ENCODE assay signal across 17 cellular contexts in the genomic region with DNA sequence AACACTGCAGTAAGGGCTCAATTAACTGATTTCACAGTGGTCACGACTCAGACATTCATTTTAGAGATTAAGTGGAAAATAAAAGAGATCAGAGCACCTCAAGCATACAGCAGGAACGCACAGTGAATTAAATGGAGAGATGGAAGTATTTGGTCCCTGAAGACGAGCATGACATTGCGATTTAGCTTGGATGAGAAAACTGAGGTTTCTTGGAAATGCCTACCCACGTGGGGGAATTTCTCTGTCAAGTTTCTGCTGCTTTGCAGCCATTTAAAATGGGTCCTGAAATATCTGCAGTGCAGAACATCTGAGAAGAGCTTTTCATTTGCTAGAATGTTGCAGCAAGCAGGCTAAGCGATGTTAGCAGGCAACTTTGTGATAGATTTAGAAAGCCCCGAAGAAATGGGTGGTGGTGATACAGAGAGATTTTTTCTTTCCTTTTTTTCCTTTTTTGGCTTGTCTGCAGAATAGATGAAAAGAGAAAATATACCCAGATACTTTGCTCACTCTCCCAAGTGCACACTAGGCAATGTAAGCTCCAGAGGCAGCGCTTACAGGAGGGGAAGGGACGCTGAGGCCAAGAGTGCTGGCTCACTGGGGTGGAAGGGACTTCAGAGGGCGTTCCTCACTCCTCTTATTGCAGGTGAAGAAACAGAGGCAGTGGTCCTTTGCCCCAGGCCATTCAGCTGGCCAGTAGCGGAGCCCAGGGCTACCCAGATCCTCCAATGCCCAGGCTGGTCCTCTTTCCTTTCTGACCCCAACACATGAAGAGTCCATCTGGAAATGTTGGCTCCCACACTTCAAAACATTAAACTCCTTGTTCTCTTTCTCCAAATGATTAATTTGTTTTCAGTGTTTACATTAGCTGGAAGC.
A peak's percentile ranks its signal among the peaks of the same experiment; 100 is the strongest.
DNase-seq lines count a peak whose midpoint lies in the region; ATAC-seq and TF ChIP-seq lines count a peak whose summit lies in the region.
"Had no signal": no experiment of that assay in that cellular context is flagged by ENCODE, and none has a peak within 500 bp of the region (broad histone marks: within the 10 kb centered on the region; RNA-seq: fewer than 3 reads in every experiment).

No MANE protein-coding gene starts in this region.

- no peak for TF ChIP-seq POLR2A in prostate gland (IDR thresholded peaks at IDR 0.05)

- H3K4me1 ChIP-seq in prostate gland (replicated peaks) = peaks cover 12% of the 10 kb centered on the region

- no peaks in the 10 kb centered on the region for H3K9me3 ChIP-seq in prostate gland
- H3K9me3 ChIP-seq: tibial nerve had no signal

- TF ChIP-seq CTCF in GM13976 (IDR thresholded peaks at IDR 0.05; ENCODE audit: borderline replicate concordance, control extremely low read depth, extremely low read depth, insufficient read depth, missing control alignments) = no peak
- TF ChIP-seq CTCF in prostate gland (IDR thresholded peaks at IDR 0.05) = no peak

- no peaks in the 10 kb centered on the region for H3K36me3 ChIP-seq in prostate gland
- H3K36me3 ChIP-seq: tibial nerve had no signal

- no peak overlapping the region for H3K4me3 ChIP-seq in prostate gland
- H3K4me3 ChIP-seq: tibial nerve had no signal

- H3K27ac ChIP-seq in angular gyrus (ENCODE audit: low read depth, low read length) (peak overlapping the region; percentile 61), prostate gland (peak overlapping the region; percentile 50 to 61)

- in situ Hi-C loops in GM13976 (cut with MboI; ENCODE audit: low sequenced_read_pairs, unreplicated experiment) = no loop called here

- ATAC-seq in HG03439 (IDR thresholded peaks at IDR 0.05; ENCODE audit: unreplicated experiment) (no peak), HG02938 (IDR thresholded peaks at IDR 0.05; ENCODE audit: unreplicated experiment) (no peak)

- DNase-seq in GM13976 (ENCODE audit: low spot score) (peak; percentile 9), fibroblast of peridontal ligament (ENCODE audit: extremely low read depth) (peak; percentile 14), prostate gland (ENCODE audit: low spot score) (no peak), T-helper 9 cell (no peak)
- DNase-seq in NK-92 treated with Interleukin-12 subunit alpha and Interleukin-12 subunit beta, amount 100 ng/mL, for 24 hours (lab: John Stamatoyannopoulos, UW) = no peak
- DNase-seq: activated B cell treated with CpG ODN at 0.5 μM for 24 hours; activated naive CD4-positive, alpha-beta T cell treated with anti-CD3 and anti-CD28 coated beads, Interleukin-2, amount 10 ng/mL, durations not matched to agents 7 days and 5 days; Calu3; central memory CD4-positive, alpha-beta T cell; glutamatergic neuron; NCI-H187; NCI-H510A treated with DMSO at 0.1 percent for 48 hours; stimulated activated CD4-positive, alpha-beta T cell treated with anti-CD3 and anti-CD28 coated beads, Interleukin-2, amount 100 ng/mL, for 24 hours had no signal

- 49% methylated on average over 11 of the region's 11 CpGs for WGBS in prostate gland

- intact Hi-C loops in prostate gland (cut with DNase I) = no loop called here

- H3K27me3 ChIP-seq in prostate gland (replicated peaks; ENCODE audit: insufficient read depth) = no peaks in the 10 kb centered on the region
- H3K27me3 ChIP-seq: tibial nerve had no signal

Comparison
In these comparisons a context has a peak if more than half of its experiments do, and no peak if none do; other contexts are left out.
1. DNase-seq: peak in GM13976 (single experiment) and fibroblast of peridontal ligament (single experiment); none in prostate gland (single experiment), T-helper 9 cell (single experiment) and NK-92 treated with Interleukin-12 subunit alpha and Interleukin-12 subunit beta, amount 100 ng/mL, for 24 hours (single experiment).